In genomic region chr3:188899887-188900286, GRCh38 we compare ENCODE assay signal across 19 cellular contexts.
DNase-seq lines count a peak whose midpoint lies in the region; ATAC-seq and TF ChIP-seq lines count a peak whose summit lies in the region.
"Had no signal": no experiment of that assay in that cellular context is flagged by ENCODE, and none has a peak within 500 bp of the region (broad histone marks: within the 10 kb centered on the region; RNA-seq: fewer than 3 reads in every experiment).

No MANE protein-coding gene starts in this region.

- H3F3A ChIP-seq in PC-3 (ENCODE audit: low read length, unreplicated experiment): no peaks in the 10 kb centered on the region

- H3K9ac ChIP-seq in PC-3 (ENCODE audit: low read length) (no peak overlapping the region), colonic mucosa (ENCODE audit: low read depth in 2 of 2, low read length in 2 of 2) (no peak overlapping the region), mesenchymal stem cell (ENCODE audit: low read length) (peak overlapping the region; percentile 51)

- H3K9me3 ChIP-seq in PC-3 (ENCODE audit: low read length): no peaks in the 10 kb centered on the region
- H3K9me3 ChIP-seq in colonic mucosa: no peaks in the 10 kb centered on the region
- H3K9me3 ChIP-seq in mesenchymal stem cell (ENCODE audit: control insufficient read depth, low read length): no peaks in the 10 kb centered on the region
- H3K9me3 ChIP-seq in testis: no peaks in the 10 kb centered on the region
- H3K9me3 ChIP-seq: Peyer's patch had no signal

- no TSS peak for BruUV-seq in PC-3 (replicated peaks; lab: Mats Ljungman, UMichigan)

- peak overlapping the region; percentile 82 for H3K27ac Mint-ChIP-seq in type B pancreatic cell
- H3K27ac Mint-ChIP-seq: activated naive CD4-positive, alpha-beta T cell treated with anti-CD3 and anti-CD28 coated beads for 36 hours; B cell; memory B cell had no signal

- H3K27ac ChIP-seq in PC-3 (ENCODE audit: low read length) (no peak overlapping the region), colonic mucosa (peak overlapping the region; percentile 16), mesenchymal stem cell (ENCODE audit: low read length, poor library complexity, severe bottlenecking) (no peak overlapping the region), testis (no peak overlapping the region)
- H3K27ac ChIP-seq: Peyer's patch had no signal

- no peak overlapping the region for H3K4me3 Mint-ChIP-seq in type B pancreatic cell
- H3K4me3 Mint-ChIP-seq: activated naive CD4-positive, alpha-beta T cell treated with anti-CD3 and anti-CD28 coated beads for 36 hours; B cell; memory B cell had no signal

- H3K4ac ChIP-seq in mesenchymal stem cell (ENCODE audit: low read depth in 1 of 2, low read length in 2 of 2): no peak overlapping the region

- no peak overlapping the region for H2AK5ac ChIP-seq in mesenchymal stem cell (ENCODE audit: low read length, severe bottlenecking)

- WGBS in mesenchymal stem cell: 41% methylated on average over 6 of the region's 6 CpGs
- WGBS in testis, 2 donors: 87 to 94% methylated on average over 6 of the region's 6 CpGs

- H3K18ac ChIP-seq in mesenchymal stem cell (ENCODE audit: low read depth in 1 of 2, low read length in 2 of 2): no peak overlapping the region

- no peaks in the 10 kb centered on the region for H3K27me3 ChIP-seq in PC-3 (ENCODE audit: low read length)
- no peaks in the 10 kb centered on the region for H3K27me3 ChIP-seq in colonic mucosa
- no peaks in the 10 kb centered on the region for H3K27me3 ChIP-seq in mesenchymal stem cell (ENCODE audit: control insufficient read depth in 1 of 2, insufficient read depth in 1 of 2, low read length in 2 of 2)
- no peaks in the 10 kb centered on the region for H3K27me3 ChIP-seq in testis
- H3K27me3 ChIP-seq: heart left ventricle, Peyer's patch had no signal

- no peak overlapping the region for H3K23ac ChIP-seq in mesenchymal stem cell (ENCODE audit: low read length in 2 of 2)

- no peak overlapping the region for H2AFZ ChIP-seq in PC-3 (ENCODE audit: low read length)
- no peak overlapping the region for H2AFZ ChIP-seq in mesenchymal stem cell (ENCODE audit: low read depth, low read length)

- ATAC-seq in PC-3 (no peak), HG02970 (IDR thresholded peaks at IDR 0.05; ENCODE audit: low FRiP score, unreplicated experiment) (no peak)
- ATAC-seq: K562 had no signal

- 0 out of 2 replicates have a peak overlapping the region, but pooled peaks have one; percentile 24 for H3K4me2 ChIP-seq in PC-3 (ENCODE audit: low read length)
- no peak overlapping the region for H3K4me2 ChIP-seq in mesenchymal stem cell (ENCODE audit: low read length, poor library complexity, severe bottlenecking)

- intact Hi-C loops in PC-3 (cut with micrococcal nuclease): loop anchor here (1.0 to 5.0 kb wide), 2 partner anchors 10 to 47 kb away; no protein-coding TSS in a partner anchor
- intact Hi-C loops in colonic mucosa (cut with DNase I): no loop called here
- intact Hi-C loops in testis (cut with DNase I; ENCODE audit: low total_unique reads): no loop called here

- no peaks in the 10 kb centered on the region for H3K9me2 ChIP-seq in PC-3 (replicated peaks; ENCODE audit: low read length)

- peaks cover 9% of the 10 kb centered on the region for H3K36me3 Mint-ChIP-seq in type B pancreatic cell
- H3K36me3 Mint-ChIP-seq: memory B cell had no signal

- H3K4me1 Mint-ChIP-seq in type B pancreatic cell (ENCODE audit: unreplicated experiment): peaks cover 16% of the 10 kb centered on the region
- H3K4me1 Mint-ChIP-seq: B cell, memory B cell had no signal

- H2BK120ac ChIP-seq in mesenchymal stem cell (ENCODE audit: low read depth, low read length): no peak overlapping the region

- H4K91ac ChIP-seq in mesenchymal stem cell (ENCODE audit: low read length): no peak overlapping the region

- POLR2A ChIA-PET in PC-3 (lab: Charles Lee; ENCODE audit: unreplicated experiment): no interaction called here

- H2BK12ac ChIP-seq in mesenchymal stem cell (ENCODE audit: low read length in 2 of 2): no peak overlapping the region

- no peak overlapping the region for H3K14ac ChIP-seq in mesenchymal stem cell (ENCODE audit: low read length in 2 of 2)

- H3K79me1 ChIP-seq in mesenchymal stem cell (replicated peaks; ENCODE audit: low read length, poor library complexity, severe bottlenecking): no peaks in the 10 kb centered on the region

- CTCF ChIA-PET in PC-3 (lab: Charles Lee): interaction anchor here (0.7 kb wide), 2 partner anchors 182 to 730 kb away, joined by 3 to 5 read pairs; no protein-coding TSS in a partner anchor

- DNase-seq in PC-3 (no peak), colonic mucosa (peak; percentile 56), mesenchymal stem cell (peak; percentile 37), type B pancreatic cell (ENCODE audit: extremely low spot score, unreplicated experiment) (no peak), DMS 273 (lab: John Stamatoyannopoulos, UW; ENCODE audit: unreplicated experiment) (no peak), testis (no peak)
- DNase-seq: activated naive CD4-positive, alpha-beta T cell treated with anti-CD3 and anti-CD28 coated beads for 36 hours; activated T-cell treated with anti-CD3 and anti-CD28 coated beads for 4 hours; Calu3; GF-D8; heart left ventricle; NCI-H2171; NCI-H82; Peyer's patch; stimulated activated CD4-positive, alpha-beta T cell treated with anti-CD3 and anti-CD28 coated beads, Interleukin-1b, Interleukin-23, amount 100 ng/mL, for 48 hours had no signal

- H3K4me3 ChIP-seq in PC-3 (ENCODE audit: low read length) (no peak overlapping the region), colonic mucosa (no peak overlapping the region), mesenchymal stem cell (ENCODE audit: insufficient read depth in 1 of 2, low read depth in 1 of 2, low read length in 2 of 2) (no peak overlapping the region), testis (no peak overlapping the region)
- H3K4me3 ChIP-seq: heart left ventricle, K562, Peyer's patch had no signal

- TF ChIP-seq CTCF in PC-3 (conservative IDR thresholded peaks at IDR 0.05; ENCODE audit: low read depth, low read length) (no peak), colonic mucosa (IDR thresholded peaks at IDR 0.05) (no peak), type B pancreatic cell (conservative IDR thresholded peaks at IDR 0.05) (no peak), testis (IDR thresholded peaks at IDR 0.05) (no peak)

- no peak overlapping the region for H4K8ac ChIP-seq in mesenchymal stem cell (ENCODE audit: low read length)

- H3K36me3 ChIP-seq in PC-3 (ENCODE audit: low read depth, low read length) (no peaks in the 10 kb centered on the region), colonic mucosa (no peaks in the 10 kb centered on the region), mesenchymal stem cell (ENCODE audit: control insufficient read depth in 1 of 2, insufficient read depth in 2 of 2, low read depth in 1 of 2, low read length in 2 of 2) (no peaks in the 10 kb centered on the region), testis (ENCODE audit: low read depth, missing control alignments) (no peaks in the 10 kb centered on the region)
- H3K36me3 ChIP-seq: heart left ventricle, Peyer's patch had no signal

- no peak for TF ChIP-seq POLR2A in testis (IDR thresholded peaks at IDR 0.05)

- no peaks in the 10 kb centered on the region for H3K9me3 Mint-ChIP-seq in type B pancreatic cell
- H3K9me3 Mint-ChIP-seq: activated naive CD4-positive, alpha-beta T cell treated with anti-CD3 and anti-CD28 coated beads for 36 hours; memory B cell had no signal

- no peak overlapping the region for H2BK15ac ChIP-seq in mesenchymal stem cell (ENCODE audit: low read depth, poor library complexity, severe bottlenecking)

- no peaks in the 10 kb centered on the region for H3K79me2 ChIP-seq in PC-3 (ENCODE audit: low read length)

- no peak overlapping the region for H2BK5ac ChIP-seq in mesenchymal stem cell (ENCODE audit: low read depth, low read length, poor library complexity, severe bottlenecking)

- peaks cover 21% of the 10 kb centered on the region for H3K4me1 ChIP-seq in PC-3 (ENCODE audit: insufficient read depth, low read length)
- H3K4me1 ChIP-seq in colonic mucosa: no peaks in the 10 kb centered on the region
- H3K4me1 ChIP-seq in mesenchymal stem cell (ENCODE audit: control insufficient read depth, insufficient read depth, low read depth, low read length): no peaks in the 10 kb centered on the region
- no peaks in the 10 kb centered on the region for H3K4me1 ChIP-seq in testis

- no peaks in the 10 kb centered on the region for H3K27me3 Mint-ChIP-seq in type B pancreatic cell
- H3K27me3 Mint-ChIP-seq: B cell, memory B cell had no signal

- H4K20me1 ChIP-seq in PC-3 (ENCODE audit: low read length): no peaks in the 10 kb centered on the region

Comparison
In these comparisons a context has a peak if more than half of its experiments do, and no peak if none do; other contexts are left out.
1. DNase-seq: peak in colonic mucosa (single experiment) and mesenchymal stem cell (single experiment); none in PC-3 (single experiment), type B pancreatic cell (single experiment), DMS 273 (single experiment) and testis (single experiment).